1 cellular context compared by ENCODE assay signal in genomic region chr22:20542055-20542454, GRCh38.
TF ChIP-seq lines count a peak whose summit lies in the region.

No MANE protein-coding gene starts in this region.

TF ChIP-seq in GM23338, 12 proteins besides CTCF, POLR2A, EP300 and RAD21:
- TF ChIP-seq EZH2phosphoT487 (IDR thresholded peaks at IDR 0.05; ENCODE audit: unreplicated experiment) (no peak), CREB1 (CRISPR knock-in tag; IDR thresholded peaks at IDR 0.05; ENCODE audit: low read depth) (no peak), POLR2AphosphoS5 (IDR thresholded peaks at IDR 0.05; ENCODE audit: low read depth) (no peak), STAT1 (IDR thresholded peaks at IDR 0.05; ENCODE audit: unreplicated experiment) (no peak), REST (IDR thresholded peaks at IDR 0.05; ENCODE audit: unreplicated experiment) (no peak), NANOG (IDR thresholded peaks at IDR 0.05; ENCODE audit: borderline replicate concordance) (no peak), JUNB (IDR thresholded peaks at IDR 0.05; ENCODE audit: unreplicated experiment) (no peak), ZNF114 (CRISPR knock-in tag; IDR thresholded peaks at IDR 0.05) (no peak), EZH2 (IDR thresholded peaks at IDR 0.05; ENCODE audit: low read depth, unreplicated experiment) (no peak), ZNF331 (CRISPR knock-in tag; IDR thresholded peaks at IDR 0.05; ENCODE audit: low read depth) (no peak)
- TF ChIP-seq, protein P1, sequence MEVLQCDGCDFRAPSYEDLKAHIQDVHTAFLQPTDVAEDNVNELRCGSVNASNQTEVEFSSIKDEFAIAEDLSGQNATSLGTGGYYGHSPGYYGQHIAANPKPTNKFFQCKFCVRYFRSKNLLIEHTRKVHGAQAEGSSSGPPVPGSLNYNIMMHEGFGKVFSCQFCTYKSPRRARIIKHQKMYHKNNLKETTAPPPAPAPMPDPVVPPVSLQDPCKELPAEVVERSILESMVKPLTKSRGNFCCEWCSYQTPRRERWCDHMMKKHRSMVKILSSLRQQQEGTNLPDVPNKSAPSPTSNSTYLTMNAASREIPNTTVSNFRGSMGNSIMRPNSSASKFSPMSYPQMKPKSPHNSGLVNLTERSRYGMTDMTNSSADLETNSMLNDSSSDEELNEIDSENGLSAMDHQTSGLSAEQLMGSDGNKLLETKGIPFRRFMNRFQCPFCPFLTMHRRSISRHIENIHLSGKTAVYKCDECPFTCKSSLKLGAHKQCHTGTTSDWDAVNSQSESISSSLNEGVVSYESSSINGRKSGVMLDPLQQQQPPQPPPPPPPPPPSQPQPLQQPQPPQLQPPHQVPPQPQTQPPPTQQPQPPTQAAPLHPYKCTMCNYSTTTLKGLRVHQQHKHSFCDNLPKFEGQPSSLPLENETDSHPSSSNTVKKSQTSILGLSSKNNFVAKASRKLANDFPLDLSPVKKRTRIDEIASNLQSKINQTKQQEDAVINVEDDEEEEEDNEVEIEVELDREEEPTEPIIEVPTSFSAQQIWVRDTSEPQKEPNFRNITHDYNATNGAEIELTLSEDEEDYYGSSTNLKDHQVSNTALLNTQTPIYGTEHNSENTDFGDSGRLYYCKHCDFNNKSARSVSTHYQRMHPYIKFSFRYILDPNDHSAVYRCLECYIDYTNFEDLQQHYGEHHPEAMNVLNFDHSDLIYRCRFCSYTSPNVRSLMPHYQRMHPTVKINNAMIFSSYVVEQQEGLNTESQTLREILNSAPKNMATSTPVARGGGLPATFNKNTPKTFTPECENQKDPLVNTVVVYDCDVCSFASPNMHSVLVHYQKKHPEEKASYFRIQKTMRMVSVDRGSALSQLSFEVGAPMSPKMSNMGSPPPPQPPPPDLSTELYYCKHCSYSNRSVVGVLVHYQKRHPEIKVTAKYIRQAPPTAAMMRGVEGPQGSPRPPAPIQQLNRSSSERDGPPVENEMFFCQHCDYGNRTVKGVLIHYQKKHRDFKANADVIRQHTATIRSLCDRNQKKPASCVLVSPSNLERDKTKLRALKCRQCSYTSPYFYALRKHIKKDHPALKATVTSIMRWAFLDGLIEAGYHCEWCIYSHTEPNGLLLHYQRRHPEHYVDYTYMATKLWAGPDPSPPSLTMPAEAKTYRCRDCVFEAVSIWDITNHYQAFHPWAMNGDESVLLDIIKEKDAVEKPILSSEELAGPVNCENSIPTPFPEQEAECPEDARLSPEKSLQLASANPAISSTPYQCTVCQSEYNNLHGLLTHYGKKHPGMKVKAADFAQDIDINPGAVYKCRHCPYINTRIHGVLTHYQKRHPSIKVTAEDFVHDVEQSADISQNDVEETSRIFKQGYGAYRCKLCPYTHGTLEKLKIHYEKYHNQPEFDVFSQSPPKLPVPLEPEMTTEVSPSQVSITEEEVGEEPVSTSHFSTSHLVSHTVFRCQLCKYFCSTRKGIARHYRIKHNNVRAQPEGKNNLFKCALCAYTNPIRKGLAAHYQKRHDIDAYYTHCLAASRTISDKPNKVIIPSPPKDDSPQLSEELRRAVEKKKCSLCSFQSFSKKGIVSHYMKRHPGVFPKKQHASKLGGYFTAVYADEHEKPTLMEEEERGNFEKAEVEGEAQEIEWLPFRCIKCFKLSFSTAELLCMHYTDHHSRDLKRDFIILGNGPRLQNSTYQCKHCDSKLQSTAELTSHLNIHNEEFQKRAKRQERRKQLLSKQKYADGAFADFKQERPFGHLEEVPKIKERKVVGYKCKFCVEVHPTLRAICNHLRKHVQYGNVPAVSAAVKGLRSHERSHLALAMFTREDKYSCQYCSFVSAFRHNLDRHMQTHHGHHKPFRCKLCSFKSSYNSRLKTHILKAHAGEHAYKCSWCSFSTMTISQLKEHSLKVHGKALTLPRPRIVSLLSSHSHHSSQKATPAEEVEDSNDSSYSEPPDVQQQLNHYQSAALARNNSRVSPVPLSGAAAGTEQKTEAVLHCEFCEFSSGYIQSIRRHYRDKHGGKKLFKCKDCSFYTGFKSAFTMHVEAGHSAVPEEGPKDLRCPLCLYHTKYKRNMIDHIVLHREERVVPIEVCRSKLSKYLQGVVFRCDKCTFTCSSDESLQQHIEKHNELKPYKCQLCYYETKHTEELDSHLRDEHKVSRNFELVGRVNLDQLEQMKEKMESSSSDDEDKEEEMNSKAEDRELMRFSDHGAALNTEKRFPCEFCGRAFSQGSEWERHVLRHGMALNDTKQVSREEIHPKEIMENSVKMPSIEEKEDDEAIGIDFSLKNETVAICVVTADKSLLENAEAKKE (CRISPR knock-in tag; IDR thresholded peaks at IDR 0.05), result no peak
- TF ChIP-seq, protein P2, sequence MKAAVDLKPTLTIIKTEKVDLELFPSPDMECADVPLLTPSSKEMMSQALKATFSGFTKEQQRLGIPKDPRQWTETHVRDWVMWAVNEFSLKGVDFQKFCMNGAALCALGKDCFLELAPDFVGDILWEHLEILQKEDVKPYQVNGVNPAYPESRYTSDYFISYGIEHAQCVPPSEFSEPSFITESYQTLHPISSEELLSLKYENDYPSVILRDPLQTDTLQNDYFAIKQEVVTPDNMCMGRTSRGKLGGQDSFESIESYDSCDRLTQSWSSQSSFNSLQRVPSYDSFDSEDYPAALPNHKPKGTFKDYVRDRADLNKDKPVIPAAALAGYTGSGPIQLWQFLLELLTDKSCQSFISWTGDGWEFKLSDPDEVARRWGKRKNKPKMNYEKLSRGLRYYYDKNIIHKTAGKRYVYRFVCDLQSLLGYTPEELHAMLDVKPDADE (IDR thresholded peaks at IDR 0.05), result no peak
